ENCODE assay signal across 23 cellular contexts in the genomic region with DNA sequence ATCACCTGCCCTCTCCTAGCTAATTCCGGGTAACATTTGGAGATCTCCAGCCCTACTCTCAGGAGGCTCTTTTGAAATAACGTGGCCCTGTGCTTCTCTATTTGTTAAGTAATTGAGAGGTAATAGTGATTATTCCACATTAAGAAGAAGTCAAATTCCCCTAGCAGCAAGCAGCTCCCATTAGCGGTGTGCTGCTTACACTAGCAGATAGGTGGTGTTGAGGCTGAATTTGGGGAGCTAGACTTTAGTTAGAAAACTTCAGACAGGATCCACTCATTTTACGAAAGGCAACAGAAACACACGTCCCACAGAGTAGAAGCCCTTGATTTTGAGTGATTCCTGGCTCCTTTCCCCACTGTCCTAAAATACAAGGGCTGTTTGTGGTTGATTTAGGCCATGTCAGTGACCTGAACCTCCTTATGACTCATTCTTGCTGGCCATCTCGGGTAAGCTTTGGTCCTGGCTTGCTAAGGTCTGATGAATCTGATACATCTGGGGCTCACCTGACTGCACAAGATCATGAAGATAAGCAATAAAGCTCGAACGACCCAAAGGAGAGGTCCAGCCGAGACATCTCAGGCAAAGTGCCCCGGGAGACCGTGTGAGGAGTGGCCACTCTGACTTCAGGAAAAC.
"Had no signal": no experiment of that assay in that cellular context is flagged by ENCODE, and none has a peak within 500 bp of the region (broad histone marks: within the 10 kb centered on the region; RNA-seq: fewer than 3 reads in every experiment).

No MANE protein-coding gene starts in this region.

- ATAC-seq: left ventricle myocardium superior; right lobe of liver; stimulated activated effector memory CD8-positive, alpha-beta T cell treated with anti-CD3 and anti-CD28 coated beads, Interleukin-12 subunit alpha, Interleukin-12 subunit beta, amount 100 ng/mL, for 72 hours had no signal

- H3K4me3 ChIP-seq: ascending aorta, right lobe of liver, stomach had no signal

- H3K36me3 ChIP-seq: ascending aorta, right lobe of liver, stomach had no signal

- H3K4me1 Mint-ChIP-seq: activated naive CD4-positive, alpha-beta T cell treated with anti-CD3 and anti-CD28 coated beads, Interleukin-2, amount 50 U/mL, for 24 hours; memory B cell; neural crest cell; stimulated activated effector memory CD8-positive, alpha-beta T cell treated with anti-CD3 and anti-CD28 coated beads, Interleukin-12 subunit alpha, Interleukin-12 subunit beta, amount 100 ng/mL, for 72 hours had no signal

- H3K9me3 Mint-ChIP-seq: activated naive CD4-positive, alpha-beta T cell treated with anti-CD3 and anti-CD28 coated beads, Interleukin-2, amount 50 U/mL, for 24 hours; memory B cell; neural crest cell; stimulated activated effector memory CD8-positive, alpha-beta T cell treated with anti-CD3 and anti-CD28 coated beads, Interleukin-12 subunit alpha, Interleukin-12 subunit beta, amount 100 ng/mL, for 72 hours; type B pancreatic cell had no signal

- H3K27me3 ChIP-seq: ascending aorta had no signal

- H3K27ac Mint-ChIP-seq: activated naive CD4-positive, alpha-beta T cell treated with anti-CD3 and anti-CD28 coated beads, Interleukin-2, amount 50 U/mL, for 24 hours; memory B cell; stimulated activated effector memory CD8-positive, alpha-beta T cell treated with anti-CD3 and anti-CD28 coated beads, Interleukin-12 subunit alpha, Interleukin-12 subunit beta, amount 100 ng/mL, for 72 hours; type B pancreatic cell had no signal

- H3K9me3 ChIP-seq: ascending aorta, right lobe of liver, stomach had no signal

- H3K36me3 Mint-ChIP-seq: activated naive CD4-positive, alpha-beta T cell treated with anti-CD3 and anti-CD28 coated beads, Interleukin-2, amount 50 U/mL, for 24 hours; memory B cell; stimulated activated effector memory CD8-positive, alpha-beta T cell treated with anti-CD3 and anti-CD28 coated beads, Interleukin-12 subunit alpha, Interleukin-12 subunit beta, amount 100 ng/mL, for 72 hours; type B pancreatic cell had no signal

- H3K4me1 ChIP-seq: ascending aorta, right lobe of liver, stomach had no signal

- H3K4me3 Mint-ChIP-seq: activated naive CD4-positive, alpha-beta T cell treated with anti-CD3 and anti-CD28 coated beads, Interleukin-2, amount 50 U/mL, for 24 hours; memory B cell; neural crest cell; stimulated activated effector memory CD8-positive, alpha-beta T cell treated with anti-CD3 and anti-CD28 coated beads, Interleukin-12 subunit alpha, Interleukin-12 subunit beta, amount 100 ng/mL, for 72 hours; type B pancreatic cell had no signal

- DNase-seq: activated CD4-positive, CD25-positive, alpha-beta regulatory T cell treated with anti-CD3 and anti-CD28 coated beads, Interleukin-2, amount 50 U/mL, for 72 hours; activated CD8-positive, alpha-beta memory T cell treated with anti-CD3 and anti-CD28 coated beads for 24 hours; activated CD8-positive, alpha-beta memory T cell treated with anti-CD3 and anti-CD28 coated beads, Interleukin-2, amount 50 U/mL, for 48 hours; activated gamma-delta T cell; activated T-cell treated with anti-CD3 and anti-CD28 coated beads, Interleukin-2, amount 50 U/mL, for 48 hours; effector CD4-positive, alpha-beta T cell; foreskin melanocyte; glutamatergic neuron; hippocampal formation; kidney glomerular epithelial cell; left ventricle myocardium superior; right lobe of liver; stimulated activated CD4-positive, alpha-beta T cell treated with anti-CD3 and anti-CD28 coated beads, Interleukin-4, amount 100 ng/mL, for 24 hours; stomach; SW 1271; T-helper 2 cell had no signal

- H3K27ac ChIP-seq: ascending aorta, right lobe of liver, stomach, VCaP had no signal
